8 cellular contexts compared by ENCODE assay signal in genomic region chr22:40426671-40427070, GRCh38. TPM values are rescaled to one million over a fixed set of nuclear protein-coding genes. Genes with fewer than 3 reads are reported as not detected.
DNase-seq lines count a peak whose midpoint lies in the region; ATAC-seq and TF ChIP-seq lines count a peak whose summit lies in the region.

No MANE protein-coding gene starts in this region.

- TF ChIP-seq CTCF in astrocyte of the cerebellum (IDR thresholded peaks at IDR 0.05; ENCODE audit: low read depth, low read length, missing control alignments) (no peak), ascending aorta (IDR thresholded peaks at IDR 0.05) (no peak), gastroesophageal sphincter (IDR thresholded peaks at IDR 0.05) (no peak), lower leg skin (IDR thresholded peaks at IDR 0.05) (no peak)

- peaks cover 60% of the 10 kb centered on the region for H3K36me3 Mint-ChIP-seq in CD4-positive, CD25-positive, alpha-beta regulatory T cell

- peak overlapping the region; percentile 72 to 92 (median 86) for H3K27ac Mint-ChIP-seq in CD4-positive, CD25-positive, alpha-beta regulatory T cell

- peaks cover 97% of the 10 kb centered on the region for H3K36me3 ChIP-seq in CD4-positive, CD25-positive, alpha-beta regulatory T cell (ENCODE audit: control insufficient read depth, insufficient read depth, low read length)
- H3K36me3 ChIP-seq in ascending aorta (peaks cover 53 to 73% of the 10 kb centered on the region in 2 donors), gastroesophageal sphincter (peaks cover 0 to 96% of the 10 kb centered on the region in 2 donors)

- intact Hi-C loops in ascending aorta (cut with DNase I) (no loop called here), lower leg skin (cut with DNase I; ENCODE audit: low total_unique reads) (loop anchor here (10.0 kb wide), 1 partner anchor 328 kb away; no protein-coding TSS in a partner anchor)

- TF ChIP-seq EP300 in gastroesophageal sphincter (IDR thresholded peaks at IDR 0.05): no peak

- no peak overlapping the region for H3K4me3 Mint-ChIP-seq in CD4-positive, CD25-positive, alpha-beta regulatory T cell

- H3K27me3 Mint-ChIP-seq in CD4-positive, CD25-positive, alpha-beta regulatory T cell: no peaks in the 10 kb centered on the region

- no peak overlapping the region for H3K4me3 ChIP-seq in CD4-positive, CD25-positive, alpha-beta regulatory T cell (ENCODE audit: low read depth, low read length)
- H3K4me3 ChIP-seq in astrocyte of the cerebellum (ENCODE audit: low read depth, low read length) (no peak overlapping the region), ascending aorta (no peak overlapping the region), gastroesophageal sphincter (no peak overlapping the region), lower leg skin (ENCODE audit: low read depth, poor library complexity, severe bottlenecking) (no peak overlapping the region)

- H3K9me3 Mint-ChIP-seq in CD4-positive, CD25-positive, alpha-beta regulatory T cell: no peaks in the 10 kb centered on the region

- WGBS in gastroesophageal sphincter (ENCODE audit: low coverage in 1 of 2), 2 donors: 62% methylated on average over 6 of the region's 6 CpGs
- 64 to 70% methylated on average over 6 of the region's 6 CpGs for WGBS in lower leg skin, 2 donors

- ATAC-seq in CD4-positive, CD25-positive, alpha-beta regulatory T cell (ENCODE audit: low read depth in 2 of 2): no peak
- ATAC-seq in gastroesophageal sphincter: no peak

- H3K4me1 Mint-ChIP-seq in CD4-positive, CD25-positive, alpha-beta regulatory T cell: peaks cover 8 to 31% (median 14%) of the 10 kb centered on the region in 4 donors

- DNase-seq in CD4-positive, CD25-positive, alpha-beta regulatory T cell: no peak
- peak; percentile 27 for DNase-seq in NCI-H128 (lab: John Stamatoyannopoulos, UW; ENCODE audit: unreplicated experiment)
- DNase-seq in astrocyte of the cerebellum (ENCODE audit: low read depth): peak; percentile 13
- DNase-seq in middle frontal gyrus (ENCODE audit: extremely low spot score, low spot score): peak; percentile 66
- DNase-seq in ascending aorta (ENCODE audit: low spot score in 2 of 2): no peak
- DNase-seq in KG1 (lab: John Stamatoyannopoulos, UW): no peak
- DNase-seq in lower leg skin (ENCODE audit: low spot score in 2 of 2): no peak

- H3K4me1 ChIP-seq in CD4-positive, CD25-positive, alpha-beta regulatory T cell (ENCODE audit: control insufficient read depth, insufficient read depth, low read length, poor library complexity, severe bottlenecking): no peaks in the 10 kb centered on the region
- H3K4me1 ChIP-seq in ascending aorta (peaks cover 0 to 6% of the 10 kb centered on the region in 2 donors), gastroesophageal sphincter (peaks cover 0 to 21% (median 0%) of the 10 kb centered on the region in 3 donors)

- in situ Hi-C loops in astrocyte of the cerebellum (cut with HindIII; ENCODE audit: low sequenced_read_pairs): no loop called here

- H3K27ac ChIP-seq in CD4-positive, CD25-positive, alpha-beta regulatory T cell (ENCODE audit: insufficient read depth, low read length, poor library complexity, severe bottlenecking): no peak overlapping the region
- H3K27ac ChIP-seq in ascending aorta (no peak overlapping the region), gastroesophageal sphincter (peak overlapping the region in 2 of 4 donors; percentile 1 to 10)

- no peaks in the 10 kb centered on the region for H3K9me3 ChIP-seq in CD4-positive, CD25-positive, alpha-beta regulatory T cell (ENCODE audit: control insufficient read depth in 2 of 2, low read length in 2 of 2)
- no peaks in the 10 kb centered on the region for H3K9me3 ChIP-seq in ascending aorta
- no peaks in the 10 kb centered on the region for H3K9me3 ChIP-seq in gastroesophageal sphincter

- no peaks in the 10 kb centered on the region for H3K27me3 ChIP-seq in CD4-positive, CD25-positive, alpha-beta regulatory T cell (ENCODE audit: control insufficient read depth, insufficient read depth, low read length)
- H3K27me3 ChIP-seq in ascending aorta (no peaks in the 10 kb centered on the region), gastroesophageal sphincter (no peaks in the 10 kb centered on the region)

- TF ChIP-seq POLR2A in gastroesophageal sphincter (IDR thresholded peaks at IDR 0.05) (no peak), lower leg skin (IDR thresholded peaks at IDR 0.05) (no peak)

RNA-seq across cellular contexts. Expression of gene SGSM3, which starts 56.3 kb away (rescaled TPM):
- total RNA-seq in CD4-positive, CD25-positive, alpha-beta regulatory T cell: 83.3 TPM
- 10 to 100 TPM; 26.8 to 35.6 (median 31.1) TPM for polyA plus RNA-seq in CD4-positive, CD25-positive, alpha-beta regulatory T cell
- total RNA-seq in ascending aorta (101 TPM), gastroesophageal sphincter (10 to 100 TPM; 36.6 to 46.3 (median 40.6) TPM), lower leg skin (10 to 100 TPM; 42.7 to 67.9 (median 57.7) TPM)

Comparison
In these comparisons a context has a peak if more than half of its experiments do, and no peak if none do; other contexts are left out.
1. DNase-seq: peak in NCI-H128 (single experiment), astrocyte of the cerebellum (single experiment) and middle frontal gyrus (single experiment); none in CD4-positive, CD25-positive, alpha-beta regulatory T cell (0 of 3), ascending aorta (0 of 2), KG1 (single experiment) and lower leg skin (0 of 2).